In the genomic region with DNA sequence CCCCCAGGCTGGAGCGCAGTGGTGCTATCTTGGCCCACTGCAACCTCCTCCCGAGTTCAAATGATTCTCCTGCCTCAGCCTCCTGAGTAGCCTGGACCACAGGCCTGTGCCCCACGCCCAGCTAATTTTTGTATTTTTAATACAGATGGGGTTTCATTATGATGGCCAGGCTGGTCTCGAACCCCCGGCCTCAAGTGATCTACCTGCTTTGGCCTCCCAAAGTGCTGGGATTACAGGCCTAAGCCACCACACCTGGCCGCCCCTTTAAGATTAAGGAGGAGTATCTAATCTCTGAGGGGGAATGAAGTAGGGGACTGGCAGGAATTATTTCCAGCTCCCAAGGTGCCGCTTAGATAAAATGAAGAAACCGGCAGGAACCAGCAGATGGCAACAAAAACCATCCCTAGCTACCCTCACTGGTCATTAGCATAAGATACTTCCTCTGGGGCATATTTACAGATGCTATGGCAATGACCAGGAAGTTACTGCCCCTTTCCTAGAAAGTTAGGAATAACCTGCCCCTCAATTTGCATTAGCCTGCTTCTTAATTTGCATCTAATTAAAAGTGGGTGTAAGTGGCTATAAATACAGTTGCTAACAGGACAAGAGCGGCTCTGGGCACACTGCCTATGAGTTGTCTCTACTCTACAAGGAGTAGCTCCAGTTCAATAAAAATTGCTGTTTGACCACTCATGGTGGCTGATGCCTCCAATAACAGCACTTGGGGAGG, we compare ENCODE assay signal across 8 cellular contexts. TPM values are rescaled to one million over a fixed set of nuclear protein-coding genes. Genes with fewer than 3 reads are reported as not detected.
DNase-seq lines count a peak whose midpoint lies in the region; ATAC-seq and TF ChIP-seq lines count a peak whose summit lies in the region.

No MANE protein-coding gene starts in this region.

- no peaks in the 10 kb centered on the region for H3K27me3 Mint-ChIP-seq in activated naive CD4-positive, alpha-beta T cell treated with anti-CD3 and anti-CD28 coated beads for 36 hours (ENCODE audit: low read depth)
- no peaks in the 10 kb centered on the region for H3K27me3 Mint-ChIP-seq in CD8-positive, alpha-beta memory T cell

- no peak overlapping the region for H3K27ac ChIP-seq in DND-41 (ENCODE audit: low read length)
- no peak overlapping the region for H3K27ac ChIP-seq in CD8-positive, alpha-beta memory T cell (ENCODE audit: low read depth, low read length)

- ATAC-seq in DND-41 (ENCODE audit: insufficient read depth, low read depth) = no peak
- peak; percentile 42 for ATAC-seq in GM19452 (IDR thresholded peaks at IDR 0.05; ENCODE audit: unreplicated experiment)

- CTCF ChIA-PET in activated naive CD4-positive, alpha-beta T cell treated with anti-CD3 and anti-CD28 coated beads for 36 hours (lab: Charles Lee) = interaction anchor here (0.6 to 3.2 kb wide), 5 partner anchors 12 to 65 kb away, joined by 3 to 9 read pairs (median 4); a partner anchor contains a TSS
- CTCF ChIA-PET in CD8-positive, alpha-beta memory T cell (lab: Charles Lee) = no interaction called here

- no peaks in the 10 kb centered on the region for H3K4me1 Mint-ChIP-seq in activated naive CD4-positive, alpha-beta T cell treated with anti-CD3 and anti-CD28 coated beads for 36 hours (ENCODE audit: low read depth)
- H3K4me1 Mint-ChIP-seq in CD8-positive, alpha-beta memory T cell = no peaks in the 10 kb centered on the region

- no peak for DNase-seq in DND-41
- peak; percentile 61 for DNase-seq in HPDE6-E6E7 (ENCODE audit: extremely low spot score)
- DNase-seq in SK-N-DZ (ENCODE audit: low spot score) = peak; percentile 32
- peak; percentile 72 for DNase-seq in iPS-NIHi7 (ENCODE audit: extremely low spot score)
- no peak for DNase-seq in activated naive CD4-positive, alpha-beta T cell treated with anti-CD3 and anti-CD28 coated beads for 36 hours
- DNase-seq in CD8-positive, alpha-beta memory T cell = no peak
- DNase-seq in activated CD4-positive, alpha-beta T cell treated with anti-CD3 and anti-CD28 coated beads, Interleukin-2, amount 50 U/mL, for 1 hour = no peak

- no peaks in the 10 kb centered on the region for H3K27me3 ChIP-seq in DND-41 (ENCODE audit: insufficient read depth, low read length, poor library complexity)
- H3K27me3 ChIP-seq in CD8-positive, alpha-beta memory T cell (ENCODE audit: insufficient read depth, low read length, poor library complexity, severe bottlenecking) = no peaks in the 10 kb centered on the region

- H3K4me3 Mint-ChIP-seq in activated naive CD4-positive, alpha-beta T cell treated with anti-CD3 and anti-CD28 coated beads for 36 hours = no peak overlapping the region
- H3K4me3 Mint-ChIP-seq in CD8-positive, alpha-beta memory T cell = no peak overlapping the region

- no peaks in the 10 kb centered on the region for H3K36me3 ChIP-seq in DND-41 (ENCODE audit: insufficient read depth, low read length)
- no peaks in the 10 kb centered on the region for H3K36me3 ChIP-seq in CD8-positive, alpha-beta memory T cell (ENCODE audit: insufficient read depth, low read length)

- POLR2A ChIA-PET in CD8-positive, alpha-beta memory T cell (lab: Charles Lee) = no interaction called here

- H3K4me2 ChIP-seq in DND-41 (ENCODE audit: insufficient read depth, low read length) = no peak overlapping the region

- intact Hi-C loops in activated naive CD4-positive, alpha-beta T cell treated with anti-CD3 and anti-CD28 coated beads for 36 hours (cut with micrococcal nuclease) = no loop called here

- no peak overlapping the region for H3K4me3 ChIP-seq in DND-41 (ENCODE audit: low read depth in 1 of 2, low read length in 2 of 2)
- H3K4me3 ChIP-seq in CD8-positive, alpha-beta memory T cell (ENCODE audit: low read length) = no peak overlapping the region

- no peak overlapping the region for H3K9ac ChIP-seq in DND-41 (ENCODE audit: low read depth, low read length)

- no peaks in the 10 kb centered on the region for H3K9me3 ChIP-seq in DND-41 (ENCODE audit: insufficient read depth, low read length, severe bottlenecking)
- H3K9me3 ChIP-seq in CD8-positive, alpha-beta memory T cell (ENCODE audit: low read length) = no peaks in the 10 kb centered on the region

- H3K4me1 ChIP-seq in DND-41 (ENCODE audit: insufficient read depth, low read length) = no peaks in the 10 kb centered on the region
- H3K4me1 ChIP-seq in CD8-positive, alpha-beta memory T cell (ENCODE audit: insufficient read depth, low read length) = no peaks in the 10 kb centered on the region

- H3K36me3 Mint-ChIP-seq in activated naive CD4-positive, alpha-beta T cell treated with anti-CD3 and anti-CD28 coated beads for 36 hours (ENCODE audit: low read depth) = no peaks in the 10 kb centered on the region
- no peaks in the 10 kb centered on the region for H3K36me3 Mint-ChIP-seq in CD8-positive, alpha-beta memory T cell

- H3K9me3 Mint-ChIP-seq in activated naive CD4-positive, alpha-beta T cell treated with anti-CD3 and anti-CD28 coated beads for 36 hours = no peaks in the 10 kb centered on the region
- H3K9me3 Mint-ChIP-seq in CD8-positive, alpha-beta memory T cell = no peaks in the 10 kb centered on the region

- peak; percentile 37 for TF ChIP-seq CTCF in DND-41 (IDR thresholded peaks at IDR 0.05; ENCODE audit: borderline replicate concordance, extremely low read depth, low read length, poor library complexity, severe bottlenecking)

- no peaks in the 10 kb centered on the region for H4K20me1 ChIP-seq in DND-41 (ENCODE audit: insufficient read depth, low read length)

- no peak overlapping the region for H2AFZ ChIP-seq in DND-41 (ENCODE audit: low read depth, low read length)

- H3K79me2 ChIP-seq in DND-41 (ENCODE audit: insufficient read depth, low read length) = no peaks in the 10 kb centered on the region

- no peak overlapping the region for H3K27ac Mint-ChIP-seq in activated naive CD4-positive, alpha-beta T cell treated with anti-CD3 and anti-CD28 coated beads for 36 hours
- no peak overlapping the region for H3K27ac Mint-ChIP-seq in CD8-positive, alpha-beta memory T cell

RNA-seq across cellular contexts. Expression of a gene that starts 7.1 kb away (rescaled TPM):
- 17.5 and 22.9 TPM in 2 replicates for polyA plus RNA-seq in SK-N-DZ (2014; cell fraction: cytosol; rRNA removed)
- polyA plus RNA-seq in SK-N-DZ (2014; cell fraction: nucleus; rRNA removed) = 10.4 and 14.8 TPM in 2 replicates
- 10 to 100 TPM; 33.6 to 37.8 TPM for total RNA-seq in activated naive CD4-positive, alpha-beta T cell treated with anti-CD3 and anti-CD28 coated beads for 36 hours
- 10 to 100 TPM; 29.5 to 32.4 TPM for total RNA-seq in CD8-positive, alpha-beta memory T cell
- polyA plus RNA-seq in CD8-positive, alpha-beta memory T cell = 14.5 TPM

RNA-seq across cellular contexts. Expression of a gene that starts 30.0 kb away (rescaled TPM):
- polyA plus RNA-seq in SK-N-DZ (2014; cell fraction: cytosol; rRNA removed) = 1,331 and 1,347 TPM in 2 replicates
- 785 and 960 TPM in 2 replicates for polyA plus RNA-seq in SK-N-DZ (2014; cell fraction: nucleus; rRNA removed)
- 100 to 1,000 TPM; 403 to 409 TPM for total RNA-seq in activated naive CD4-positive, alpha-beta T cell treated with anti-CD3 and anti-CD28 coated beads for 36 hours
- total RNA-seq in CD8-positive, alpha-beta memory T cell = 100 to 1,000 TPM; 371 to 394 TPM
- 278 TPM for polyA plus RNA-seq in CD8-positive, alpha-beta memory T cell

RNA-seq across cellular contexts. Expression of a gene that starts 30.0 kb away (rescaled TPM):
- 50.4 and 50.8 TPM in 2 replicates for polyA plus RNA-seq in SK-N-DZ (2014; cell fraction: cytosol; rRNA removed)
- 45.8 and 51.8 TPM in 2 replicates for polyA plus RNA-seq in SK-N-DZ (2014; cell fraction: nucleus; rRNA removed)
- 10 to 100 TPM; 28.0 to 29.8 TPM for total RNA-seq in activated naive CD4-positive, alpha-beta T cell treated with anti-CD3 and anti-CD28 coated beads for 36 hours
- total RNA-seq in CD8-positive, alpha-beta memory T cell = 10 to 100 TPM; 40.3 to 41.3 TPM
- polyA plus RNA-seq in CD8-positive, alpha-beta memory T cell = 49.9 TPM

Comparison
In these comparisons a context has a peak if more than half of its experiments do, and no peak if none do; other contexts are left out.
1. DNase-seq: peak in HPDE6-E6E7 (single experiment), SK-N-DZ (single experiment) and iPS-NIHi7 (single experiment); none in DND-41 (single experiment), activated naive CD4-positive, alpha-beta T cell treated with anti-CD3 and anti-CD28 coated beads for 36 hours (single experiment), CD8-positive, alpha-beta memory T cell (0 of 5) and activated CD4-positive, alpha-beta T cell treated with anti-CD3 and anti-CD28 coated beads, Interleukin-2, amount 50 U/mL, for 1 hour (single experiment).